Comparison of ENCODE assay signal across 1 cellular context in genomic region chr1:213249395-213249794, GRCh38.
TF ChIP-seq lines count a peak whose summit lies in the region.

No MANE protein-coding gene starts in this region.

TF ChIP-seq in WTC11, 78 proteins besides CTCF, POLR2A, EP300 and RAD21 (continued from another document):
- TF ChIP-seq ZNF532 (CRISPR knock-in tag; IDR thresholded peaks at IDR 0.05; ENCODE audit: borderline replicate concordance): no peak
